In the genomic region with DNA sequence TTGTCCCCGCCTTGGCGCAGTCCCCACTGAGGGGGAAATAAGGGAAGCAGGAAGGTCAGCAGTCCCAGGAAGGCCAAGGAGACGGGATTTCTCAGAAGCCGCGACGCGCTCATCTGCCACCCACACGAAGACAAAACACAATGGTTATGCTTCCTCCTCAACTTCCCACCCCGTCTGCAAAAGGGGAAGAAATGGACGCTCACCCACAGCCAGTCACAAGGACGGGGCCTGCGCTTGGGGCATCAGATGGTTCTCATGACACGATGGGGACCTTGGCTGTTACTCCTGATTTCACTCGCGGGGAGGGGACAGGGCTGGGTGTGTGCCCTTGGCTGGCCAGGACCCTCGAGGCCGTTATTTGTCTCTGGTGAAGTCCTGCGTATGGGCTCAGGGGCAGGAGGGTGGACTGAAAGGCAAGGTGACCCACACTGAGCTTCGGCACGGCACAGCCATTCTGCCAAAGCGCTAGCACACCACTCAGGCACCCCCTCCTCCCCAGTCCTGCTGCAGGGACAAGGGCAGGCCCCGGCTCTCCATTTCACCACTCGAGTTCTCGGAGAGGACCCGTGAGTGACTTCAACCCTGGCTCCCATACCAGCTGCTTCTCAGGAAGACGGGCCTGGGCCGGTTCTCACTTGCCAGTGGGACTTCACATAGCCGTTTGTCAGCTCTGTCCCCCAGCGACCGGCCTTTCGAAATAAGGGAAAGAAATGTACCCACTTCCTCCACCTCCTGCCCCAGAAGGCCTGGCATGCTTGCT, we compare ENCODE assay signal across 14 cellular contexts.
DNase-seq lines count a peak whose midpoint lies in the region; ATAC-seq and TF ChIP-seq lines count a peak whose summit lies in the region.
"Had no signal": no experiment of that assay in that cellular context is flagged by ENCODE, and none has a peak within 500 bp of the region (broad histone marks: within the 10 kb centered on the region; RNA-seq: fewer than 3 reads in every experiment).

No MANE protein-coding gene starts in this region.

- 83% methylated on average over 31 of the region's 31 CpGs for WGBS in urinary bladder

- DNase-seq in activated naive CD8-positive, alpha-beta T cell treated with anti-CD3 and anti-CD28 coated beads, Interleukin-2, amount 10 ng/mL, durations not matched to agents 7 days and 5 days: no peak
- DNase-seq in activated naive CD8-positive, alpha-beta T cell treated with anti-CD3 and anti-CD28 coated beads, Interleukin-2, amount 50 U/mL, for 24 hours: no peak
- no peak for DNase-seq in nephron progenitor cell
- no peak for DNase-seq in HK-2 (ENCODE audit: unreplicated experiment)
- no peak for DNase-seq in effector CD4-positive, alpha-beta T cell
- DNase-seq: activated T-cell treated with anti-CD3 and anti-CD28 coated beads, Interleukin-2, amount 50 U/mL, for 48 hours; NCI-H1048; NCI-H69; uterus had no signal

- H3K27me3 Mint-ChIP-seq in activated naive CD8-positive, alpha-beta T cell treated with anti-CD3 and anti-CD28 coated beads, Interleukin-2, amount 10 ng/mL, durations not matched to agents 7 days and 5 days: no peaks in the 10 kb centered on the region
- no peaks in the 10 kb centered on the region for H3K27me3 Mint-ChIP-seq in activated naive CD8-positive, alpha-beta T cell treated with anti-CD3 and anti-CD28 coated beads, Interleukin-2, amount 50 U/mL, for 24 hours
- peaks cover 2% of the 10 kb centered on the region for H3K27me3 Mint-ChIP-seq in nephron progenitor cell (ENCODE audit: low read depth, poor library complexity)

- H3K4me1 Mint-ChIP-seq in activated naive CD8-positive, alpha-beta T cell treated with anti-CD3 and anti-CD28 coated beads, Interleukin-2, amount 10 ng/mL, durations not matched to agents 7 days and 5 days: peaks cover 20% of the 10 kb centered on the region
- peaks cover 22% of the 10 kb centered on the region for H3K4me1 Mint-ChIP-seq in activated naive CD8-positive, alpha-beta T cell treated with anti-CD3 and anti-CD28 coated beads, Interleukin-2, amount 50 U/mL, for 24 hours
- H3K4me1 Mint-ChIP-seq in nephron progenitor cell: peaks cover 33% of the 10 kb centered on the region

- H3K4me3 ChIP-seq in duodenal mucosa (ENCODE audit: low read depth in 1 of 2, low read length in 2 of 2) (no peak overlapping the region), muscle layer of duodenum (ENCODE audit: low read depth in 1 of 2, low read length in 2 of 2) (no peak overlapping the region), urinary bladder (ENCODE audit: low read depth, low read length) (no peak overlapping the region)
- H3K4me3 ChIP-seq: SJSA1, uterus had no signal

- H3K9ac ChIP-seq in duodenal mucosa (ENCODE audit: low read depth in 1 of 2, low read length in 2 of 2): no peak overlapping the region

- no peak for TF ChIP-seq CTCF in nephron progenitor cell (IDR thresholded peaks at IDR 0.05)

- H3K9me3 Mint-ChIP-seq in activated naive CD8-positive, alpha-beta T cell treated with anti-CD3 and anti-CD28 coated beads, Interleukin-2, amount 10 ng/mL, durations not matched to agents 7 days and 5 days: no peaks in the 10 kb centered on the region
- H3K9me3 Mint-ChIP-seq in activated naive CD8-positive, alpha-beta T cell treated with anti-CD3 and anti-CD28 coated beads, Interleukin-2, amount 50 U/mL, for 24 hours: no peaks in the 10 kb centered on the region
- H3K9me3 Mint-ChIP-seq in nephron progenitor cell: no peaks in the 10 kb centered on the region
- H3K9me3 Mint-ChIP-seq: WTC11 had no signal

- peak overlapping the region; percentile 16 for H3K4me3 Mint-ChIP-seq in activated naive CD8-positive, alpha-beta T cell treated with anti-CD3 and anti-CD28 coated beads, Interleukin-2, amount 10 ng/mL, durations not matched to agents 7 days and 5 days
- H3K4me3 Mint-ChIP-seq in activated naive CD8-positive, alpha-beta T cell treated with anti-CD3 and anti-CD28 coated beads, Interleukin-2, amount 50 U/mL, for 24 hours: no peak overlapping the region
- no peak overlapping the region for H3K4me3 Mint-ChIP-seq in nephron progenitor cell
- H3K4me3 Mint-ChIP-seq: WTC11 had no signal

- H3K27ac ChIP-seq in duodenal mucosa (ENCODE audit: low read depth, low read length) (peak overlapping the region; percentile 4), muscle layer of duodenum (ENCODE audit: low read length) (peak overlapping the region; percentile 45), urinary bladder (ENCODE audit: low read depth) (peak overlapping the region; percentile 77)
- H3K27ac ChIP-seq: SJSA1, uterus had no signal

- peak overlapping the region; percentile 71 for H3K27ac Mint-ChIP-seq in activated naive CD8-positive, alpha-beta T cell treated with anti-CD3 and anti-CD28 coated beads, Interleukin-2, amount 10 ng/mL, durations not matched to agents 7 days and 5 days
- no peak overlapping the region for H3K27ac Mint-ChIP-seq in activated naive CD8-positive, alpha-beta T cell treated with anti-CD3 and anti-CD28 coated beads, Interleukin-2, amount 50 U/mL, for 24 hours
- H3K27ac Mint-ChIP-seq in nephron progenitor cell: no peak overlapping the region
- H3K27ac Mint-ChIP-seq: WTC11 had no signal

- H3K4me1 ChIP-seq in duodenal mucosa (ENCODE audit: control insufficient read depth in 1 of 2, insufficient read depth in 2 of 2, low read length in 2 of 2): peaks cover 9 to 14% of the 10 kb centered on the region in 2 donors
- no peaks in the 10 kb centered on the region for H3K4me1 ChIP-seq in muscle layer of duodenum (ENCODE audit: control insufficient read depth in 1 of 2, insufficient read depth in 2 of 2, low read length in 2 of 2)
- no peaks in the 10 kb centered on the region for H3K4me1 ChIP-seq in urinary bladder (ENCODE audit: insufficient read depth)
- H3K4me1 ChIP-seq: SJSA1, uterus had no signal

- H3K27me3 ChIP-seq in duodenal mucosa (ENCODE audit: control insufficient read depth in 1 of 2, insufficient read depth in 2 of 2, low read length in 2 of 2) (no peaks in the 10 kb centered on the region), muscle layer of duodenum (ENCODE audit: low read depth, low read length) (no peaks in the 10 kb centered on the region)
- H3K27me3 ChIP-seq: SJSA1, uterus had no signal

- POLR2A ChIA-PET in activated naive CD8-positive, alpha-beta T cell treated with anti-CD3 and anti-CD28 coated beads, Interleukin-2, amount 10 ng/mL, durations not matched to agents 7 days and 5 days (lab: Charles Lee): interaction anchor here (1.3 kb wide), 1 partner anchor 17 kb away, joined by 3 read pairs; no protein-coding TSS in a partner anchor

- ATAC-seq in activated naive CD8-positive, alpha-beta T cell treated with anti-CD3 and anti-CD28 coated beads, Interleukin-2, amount 10 ng/mL, durations not matched to agents 7 days and 5 days (ENCODE audit: low read depth): no peak
- no peak for ATAC-seq in activated naive CD8-positive, alpha-beta T cell treated with anti-CD3 and anti-CD28 coated beads, Interleukin-2, amount 50 U/mL, for 24 hours
- ATAC-seq: WTC11 had no signal

- H3K36me3 ChIP-seq in duodenal mucosa (ENCODE audit: control insufficient read depth in 1 of 2, insufficient read depth in 2 of 2, low read length in 2 of 2): peaks cover 30 to 77% of the 10 kb centered on the region in 2 donors
- peaks cover 31 to 58% of the 10 kb centered on the region in 2 donors for H3K36me3 ChIP-seq in muscle layer of duodenum (ENCODE audit: control insufficient read depth in 1 of 2, insufficient read depth in 2 of 2, low read length in 2 of 2)
- no peaks in the 10 kb centered on the region for H3K36me3 ChIP-seq in urinary bladder (ENCODE audit: insufficient read depth)
- H3K36me3 ChIP-seq: uterus had no signal

- peaks cover 29% of the 10 kb centered on the region for H3K36me3 Mint-ChIP-seq in activated naive CD8-positive, alpha-beta T cell treated with anti-CD3 and anti-CD28 coated beads, Interleukin-2, amount 10 ng/mL, durations not matched to agents 7 days and 5 days
- peaks cover 12% of the 10 kb centered on the region for H3K36me3 Mint-ChIP-seq in activated naive CD8-positive, alpha-beta T cell treated with anti-CD3 and anti-CD28 coated beads, Interleukin-2, amount 50 U/mL, for 24 hours (ENCODE audit: low read depth)
- H3K36me3 Mint-ChIP-seq in nephron progenitor cell (ENCODE audit: low read depth): peaks cover 44% of the 10 kb centered on the region

- H3K9me3 ChIP-seq in duodenal mucosa (ENCODE audit: control insufficient read depth in 1 of 2, low read length in 2 of 2) (no peaks in the 10 kb centered on the region), muscle layer of duodenum (ENCODE audit: control insufficient read depth in 1 of 2, low read length in 2 of 2) (no peaks in the 10 kb centered on the region)
- H3K9me3 ChIP-seq: SJSA1, uterus had no signal

Comparison
In these comparisons a context has a peak if more than half of its experiments do, and no peak if none do; other contexts are left out.
1. H3K27ac ChIP-seq: peak in every context shown above with its lines; median percentile 77 in urinary bladder; 45 in muscle layer of duodenum; 4 in duodenal mucosa.